In the genomic region with DNA sequence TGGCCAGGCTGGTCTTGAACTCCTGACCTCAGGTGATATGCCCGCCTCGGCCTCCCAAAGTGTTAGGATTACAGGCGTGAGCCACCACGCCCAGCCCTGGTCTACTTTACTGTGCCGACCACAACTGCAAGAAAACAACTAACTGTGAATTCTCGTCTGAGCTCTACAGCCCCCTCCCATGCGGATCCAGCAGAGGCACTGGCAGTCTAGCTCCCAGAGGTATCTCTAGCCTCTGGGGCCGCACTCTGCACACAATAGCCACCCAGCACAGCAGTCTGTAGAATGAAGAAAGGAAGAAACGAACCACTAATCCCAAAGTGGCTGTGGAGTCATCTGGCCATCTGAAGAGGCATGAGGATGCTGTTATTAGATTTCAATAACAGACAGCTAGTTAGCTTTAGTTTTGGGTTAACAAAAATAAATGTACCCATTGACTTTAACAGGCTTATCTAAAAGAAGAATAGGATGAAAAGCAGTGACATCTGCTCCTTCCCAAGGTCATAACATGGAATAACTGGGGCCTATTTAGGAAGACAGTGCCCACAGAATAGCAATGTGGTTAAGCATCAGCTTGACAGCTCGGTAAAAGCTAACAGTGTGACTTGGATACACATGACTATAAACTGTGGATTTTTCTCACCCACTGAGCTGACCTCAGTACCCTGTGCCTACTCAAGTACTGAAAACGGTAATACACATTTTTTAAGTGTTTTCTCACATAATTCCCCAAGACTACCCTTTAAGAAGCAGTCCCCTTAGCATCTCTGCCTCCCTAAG, we compare ENCODE assay signal across 14 cellular contexts.
A peak's percentile ranks its signal among the peaks of the same experiment; 100 is the strongest.
DNase-seq lines count a peak whose midpoint lies in the region; ATAC-seq and TF ChIP-seq lines count a peak whose summit lies in the region.
"Had no signal": no experiment of that assay in that cellular context is flagged by ENCODE, and none has a peak within 500 bp of the region (broad histone marks: within the 10 kb centered on the region; RNA-seq: fewer than 3 reads in every experiment).

No MANE protein-coding gene starts in this region.

- intact Hi-C loops in spleen (cut with DNase I; ENCODE audit: low total_unique reads) (loop anchor here (10.0 kb wide), 1 partner anchor 125 kb away; no protein-coding TSS in a partner anchor), left lung (cut with DNase I) (no loop called here)

- H3K27ac ChIP-seq in RWPE1 (peak overlapping the region; percentile 17; the same call in 1 of the 2 replicates), spleen (peak overlapping the region in 3 of 8 donors; percentile 26 to 86 (median 50)), left lung (peak overlapping the region in 1 of 2 donors; percentile 21)

- no peak for ATAC-seq in left lung

- no peaks in the 10 kb centered on the region for H3K9me3 ChIP-seq in spleen
- H3K9me3 ChIP-seq in left lung: no peaks in the 10 kb centered on the region

- CTCF ChIA-PET in RWPE1 (lab: Yijun Ruan, JAX): interaction anchor here (0.7 to 1.6 kb wide), 2 partner anchors 52 to 184 kb away, joined by 3 to 4 read pairs; no protein-coding TSS in a partner anchor

- H3K4me3 ChIP-seq in fibroblast of villous mesenchyme (ENCODE audit: low read depth, low read length) (no peak overlapping the region), retinal pigment epithelial cell (ENCODE audit: low read length) (no peak overlapping the region), spleen (no peak overlapping the region), left lung (no peak overlapping the region)

- DNase-seq in AG20443 (ENCODE audit: low spot score) (peak; percentile 59), RWPE1 (ENCODE audit: low spot score) (no peak), fibroblast of villous mesenchyme (ENCODE audit: low read depth) (peak; percentile 95), retinal pigment epithelial cell (ENCODE audit: low read depth) (peak; percentile 69), spleen (no peak), left lung (no peak)
- no peak for DNase-seq in activated naive CD4-positive, alpha-beta T cell treated with anti-CD3 and anti-CD28 coated beads, Interleukin-2, amount 50 U/mL, for 16 hours
- DNase-seq in activated CD4-positive, alpha-beta T cell treated with anti-CD3 and anti-CD28 coated beads, Interleukin-2, amount 50 U/mL, for 1 hour: no peak
- DNase-seq: activated CD4-positive, alpha-beta T cell treated with anti-CD3 and anti-CD28 coated beads for 48 hours; activated naive CD4-positive, alpha-beta T cell; CD8-positive, alpha-beta memory T cell; hypothalamus; NCI-H69; small intestine had no signal

- peaks cover 0 to 12% (median 0%) of the 10 kb centered on the region in 6 donors for H3K36me3 ChIP-seq in spleen
- H3K36me3 ChIP-seq in left lung: peaks cover 0 to 3% of the 10 kb centered on the region in 2 donors

- no peak for TF ChIP-seq POLR2A in spleen (IDR thresholded peaks at IDR 0.05)

- 82 to 91% (median 89%) methylated on average over 8 to 11 of the region's 11 CpGs for WGBS in spleen, 5 donors

- H3K4me1 ChIP-seq in spleen (peaks cover 15 to 77% (median 42%) of the 10 kb centered on the region in 6 donors), left lung (peaks cover 18 to 59% of the 10 kb centered on the region in 2 donors)

- H3K27me3 ChIP-seq in spleen (replicated peaks in 1 of 7) (no peaks in the 10 kb centered on the region), left lung (no peaks in the 10 kb centered on the region)

- POLR2A ChIA-PET in RWPE1 (lab: Yijun Ruan, JAX; ENCODE audit: low non-redundant PET): no interaction called here

- no peak for TF ChIP-seq CTCF in RWPE1 (conservative IDR thresholded peaks at IDR 0.05; ENCODE audit: low read depth)
- TF ChIP-seq CTCF in fibroblast of villous mesenchyme (IDR thresholded peaks at IDR 0.05; ENCODE audit: insufficient read depth, low read depth, low read length): no peak
- no peak for TF ChIP-seq CTCF in retinal pigment epithelial cell (conservative IDR thresholded peaks at IDR 0.05; ENCODE audit: low read depth, low read length)
- no peak for TF ChIP-seq CTCF in spleen (IDR thresholded peaks at IDR 0.05 in 8 of 11, conservative IDR thresholded peaks at IDR 0.05 in 3 of 11)
- no peak for TF ChIP-seq CTCF in left lung (IDR thresholded peaks at IDR 0.05)

Comparison
In these comparisons a context has a peak if more than half of its experiments do, and no peak if none do; other contexts are left out.
1. DNase-seq: peak in AG20443 (single experiment), fibroblast of villous mesenchyme (single experiment) and retinal pigment epithelial cell (single experiment); none in RWPE1 (single experiment), spleen (single experiment), activated naive CD4-positive, alpha-beta T cell treated with anti-CD3 and anti-CD28 coated beads, Interleukin-2, amount 50 U/mL, for 16 hours (single experiment), activated CD4-positive, alpha-beta T cell treated with anti-CD3 and anti-CD28 coated beads, Interleukin-2, amount 50 U/mL, for 1 hour (single experiment) and left lung (0 of 2).